In genomic region chr1:56577859-56578663, GRCh38 we compare ENCODE assay signal across 8 cellular contexts. TPM values are rescaled to one million over a fixed set of nuclear protein-coding genes. Genes with fewer than 3 reads are reported as not detected.
DNase-seq lines count a peak whose midpoint lies in the region; ATAC-seq and TF ChIP-seq lines count a peak whose summit lies in the region.

No MANE protein-coding gene starts in this region.

- intact Hi-C loops in PC-3 (cut with micrococcal nuclease) (loop anchor here (2.0 to 10.0 kb wide), 10 partner anchors 106 to 1103 kb away; no protein-coding TSS in a partner anchor), right lobe of liver (cut with DNase I) (loop anchor here in 1 of 2 donors (5.0 kb wide), 1 partner anchor 126 kb away; no protein-coding TSS in a partner anchor)
- intact Hi-C loops in dendritic cell treated with granulocyte-macrophage colony-stimulating factor and Interleukin-4, amounts not matched to agents 40 ng/mL and 50 ng/mL, for 4 days (cut with micrococcal nuclease), result loop anchor here (10.0 kb wide), 1 partner anchor 253 kb away; no protein-coding TSS in a partner anchor

- H3K9me3 Mint-ChIP-seq in dendritic cell treated with granulocyte-macrophage colony-stimulating factor and Interleukin-4, amounts not matched to agents 40 ng/mL and 50 ng/mL, for 4 days, result no peaks in the 10 kb centered on the region

- DNase-seq in DMS79 treated with DMSO at 0.1 percent for 48 hours (lab: John Stamatoyannopoulos, UW), result peak; percentile 47
- DNase-seq in PC-3, result peak; percentile 66
- DNase-seq in right lobe of liver, result peak; percentile 60 to 74 (median 67)
- peak; percentile 73 to 81 for DNase-seq in suprapubic skin (ENCODE audit: low spot score in 2 of 2)
- no peak for DNase-seq in OCI-M2 (lab: John Stamatoyannopoulos, UW; ENCODE audit: unreplicated experiment)
- DNase-seq in SJCRH30, result no peak

- H4K20me1 ChIP-seq in PC-3 (ENCODE audit: low read length), result peaks cover 39% of the 10 kb centered on the region

- POLR2A ChIA-PET in PC-3 (lab: Charles Lee; ENCODE audit: unreplicated experiment), result interaction anchor here (0.6 to 1.5 kb wide), 2 partner anchors 8 to 1102 kb away, joined by 3 read pairs; no protein-coding TSS in a partner anchor

- peak overlapping the region; percentile 94 for H2AFZ ChIP-seq in PC-3 (ENCODE audit: low read length)

- H3K36me3 ChIP-seq in PC-3 (ENCODE audit: low read depth, low read length), result no peaks in the 10 kb centered on the region
- no peaks in the 10 kb centered on the region for H3K36me3 ChIP-seq in right lobe of liver
- no peaks in the 10 kb centered on the region for H3K36me3 ChIP-seq in suprapubic skin
- H3K36me3 ChIP-seq in SJCRH30, result no peaks in the 10 kb centered on the region

- 7% methylated on average over 27 of the region's 40 CpGs for WGBS in right lobe of liver (ENCODE audit: insufficient coverage, low coverage, low lambda C conversion rate, missing lambda C conversion rate)
- 11% methylated on average over 26 of the region's 40 CpGs for WGBS in suprapubic skin

- peaks cover 34% of the 10 kb centered on the region for H3K4me1 Mint-ChIP-seq in dendritic cell treated with granulocyte-macrophage colony-stimulating factor and Interleukin-4, amounts not matched to agents 40 ng/mL and 50 ng/mL, for 4 days (ENCODE audit: low read depth)

- H3K9ac ChIP-seq in PC-3 (ENCODE audit: low read length), result peak overlapping the region; percentile 73

- H3K79me2 ChIP-seq in PC-3 (ENCODE audit: low read length), result peaks cover 61% of the 10 kb centered on the region

- TF ChIP-seq POLR2A in right lobe of liver (IDR thresholded peaks at IDR 0.05), result peak; percentile 19
- no peak for TF ChIP-seq POLR2A in suprapubic skin (IDR thresholded peaks at IDR 0.05)

- H3F3A ChIP-seq in PC-3 (ENCODE audit: low read length, unreplicated experiment), result no peaks in the 10 kb centered on the region

- peaks cover 26% of the 10 kb centered on the region for H3K36me3 Mint-ChIP-seq in dendritic cell treated with granulocyte-macrophage colony-stimulating factor and Interleukin-4, amounts not matched to agents 40 ng/mL and 50 ng/mL, for 4 days (ENCODE audit: low read depth)

- peaks cover 22% of the 10 kb centered on the region for H3K27me3 Mint-ChIP-seq in dendritic cell treated with granulocyte-macrophage colony-stimulating factor and Interleukin-4, amounts not matched to agents 40 ng/mL and 50 ng/mL, for 4 days

- TF ChIP-seq EP300 in suprapubic skin (IDR thresholded peaks at IDR 0.05), result no peak

- H3K27ac Mint-ChIP-seq in dendritic cell treated with granulocyte-macrophage colony-stimulating factor and Interleukin-4, amounts not matched to agents 40 ng/mL and 50 ng/mL, for 4 days, result peak overlapping the region; percentile 84

- CTCF ChIA-PET in PC-3 (lab: Charles Lee), result interaction anchor here (0.6 to 0.8 kb wide), 3 partner anchors 108 to 710 kb away, joined by 3 read pairs; no protein-coding TSS in a partner anchor

- TF ChIP-seq CTCF in PC-3 (conservative IDR thresholded peaks at IDR 0.05; ENCODE audit: low read depth, low read length) (no peak), right lobe of liver (IDR thresholded peaks at IDR 0.05) (no peak), suprapubic skin (IDR thresholded peaks at IDR 0.05) (no peak)

- peak overlapping the region; percentile 95 for H3K4me3 Mint-ChIP-seq in dendritic cell treated with granulocyte-macrophage colony-stimulating factor and Interleukin-4, amounts not matched to agents 40 ng/mL and 50 ng/mL, for 4 days

- H3K27ac ChIP-seq in PC-3 (ENCODE audit: low read length), result peak overlapping the region; percentile 68; the same call in 1 of the 2 replicates
- peak overlapping the region; percentile 97 to 99 (median 99) for H3K27ac ChIP-seq in right lobe of liver
- peak overlapping the region; percentile 96 for H3K27ac ChIP-seq in suprapubic skin
- no peak overlapping the region for H3K27ac ChIP-seq in SJCRH30

- peak overlapping the region; percentile 91 for H3K4me2 ChIP-seq in PC-3 (ENCODE audit: low read length)

- H3K9me3 ChIP-seq in PC-3 (ENCODE audit: low read length), result no peaks in the 10 kb centered on the region
- H3K9me3 ChIP-seq in right lobe of liver, result no peaks in the 10 kb centered on the region
- H3K9me3 ChIP-seq in suprapubic skin, result no peaks in the 10 kb centered on the region
- no peaks in the 10 kb centered on the region for H3K9me3 ChIP-seq in SJCRH30 (replicated peaks)

- H3K4me3 ChIP-seq in PC-3 (ENCODE audit: low read length) (peak overlapping the region; percentile 94), right lobe of liver (peak overlapping the region; percentile 71 to 91 (median 82)), suprapubic skin (peak overlapping the region; percentile 97), SJCRH30 (no peak overlapping the region)

- peaks cover 39% of the 10 kb centered on the region for H3K4me1 ChIP-seq in PC-3 (ENCODE audit: insufficient read depth, low read length)
- peaks cover 0 to 37% (median 3%) of the 10 kb centered on the region in 4 donors for H3K4me1 ChIP-seq in right lobe of liver
- H3K4me1 ChIP-seq in suprapubic skin, result peaks cover 27% of the 10 kb centered on the region
- no peaks in the 10 kb centered on the region for H3K4me1 ChIP-seq in SJCRH30

- ATAC-seq in HG02852 (IDR thresholded peaks at IDR 0.05; ENCODE audit: unreplicated experiment) (peak; percentile 20), PC-3 (peak; percentile 23), right lobe of liver (peak; percentile 5 to 55 (median 25))

- H3K27me3 ChIP-seq in PC-3 (ENCODE audit: low read length), result no peaks in the 10 kb centered on the region
- no peaks in the 10 kb centered on the region for H3K27me3 ChIP-seq in right lobe of liver
- H3K27me3 ChIP-seq in suprapubic skin, result no peaks in the 10 kb centered on the region
- peaks cover 9% of the 10 kb centered on the region; the same call in 1 of the 2 replicates for H3K27me3 ChIP-seq in SJCRH30

- H3K9me2 ChIP-seq in PC-3 (replicated peaks; ENCODE audit: low read length), result no peaks in the 10 kb centered on the region

- no TSS peak for BruUV-seq in PC-3 (replicated peaks; lab: Mats Ljungman, UMichigan)

RNA-seq across cellular contexts. Expression of gene PLPP3, which starts 1.3 kb away (rescaled TPM):
- total RNA-seq in PC-3 (2014; rRNA removed), result 32.8 and 41.0 TPM in 2 replicates
- total RNA-seq in right lobe of liver, result 100 to 1,000 TPM in 1 of 6 experiments, 10 to 100 TPM in 5; 47.8 to 118 (median 65.8) TPM
- 10 to 100 TPM; 29.0 to 80.0 (median 39.4) TPM for total RNA-seq in suprapubic skin
- total RNA-seq in SJCRH30 (2014; rRNA removed; shearing (Covaris generic)), result not detected in 2 replicates

Comparison
In these comparisons a context has a peak if more than half of its experiments do, and no peak if none do; other contexts are left out.
1. DNase-seq: peak in DMS79 treated with DMSO at 0.1 percent for 48 hours (single experiment), PC-3 (single experiment), right lobe of liver (3 of 3) and suprapubic skin (2 of 2); none in OCI-M2 (single experiment) and SJCRH30 (0 of 2).
2. RNA of gene PLPP3, which starts 1.3 kb away (total RNA-seq): 47.8 to 118 TPM in right lobe of liver, 29.0 to 80.0 TPM in suprapubic skin and 32.8 to 41.0 TPM in PC-3; not detected in SJCRH30; every median in the first group is over 10 times any median in the second.
3. Peak in every context shown above with its lines, with median percentiles within 50 percentile points of each other: ATAC-seq.